In genomic region chr3:16807981-16808380, GRCh38 we compare ENCODE assay signal across 25 cellular contexts.
DNase-seq lines count a peak whose midpoint lies in the region; ATAC-seq, FAIRE-seq and TF ChIP-seq lines count a peak whose summit lies in the region.
"Had no signal": no experiment of that assay in that cellular context is flagged by ENCODE, and none has a peak within 500 bp of the region (broad histone marks: within the 10 kb centered on the region; RNA-seq: fewer than 3 reads in every experiment).

No MANE protein-coding gene starts in this region.

- H3K4me3 ChIP-seq in mucosa of descending colon, result no peak overlapping the region
- H3K4me3 ChIP-seq: right lobe of liver, transverse colon had no signal

- ATAC-seq in mucosa of descending colon (peak; percentile 72), HG03135 (IDR thresholded peaks at IDR 0.05; ENCODE audit: unreplicated experiment) (no peak), SK-N-SH treated with all-trans-retinoic acid at 6 μM for 48 hours (no peak)
- ATAC-seq: activated T-helper 17 cell treated with anti-CD3 and anti-CD28 coated beads, Interleukin-2, amount 50 U/mL, for 72 hours; CD8-positive, alpha-beta T cell; naive thymus-derived CD4-positive, alpha-beta T cell had no signal

- intact Hi-C loops in mucosa of descending colon (cut with DNase I, micrococcal nuclease), result no loop called here

- peaks cover 2% of the 10 kb centered on the region for H3K4me1 Mint-ChIP-seq in progenitor cell of endocrine pancreas (ENCODE audit: low read depth)

- FAIRE-seq in D721Med (lab: Jason Lieb, UNC), result peak; percentile 95
- FAIRE-seq: islet of Langerhans had no signal

- H3K9me3 ChIP-seq in mucosa of descending colon, result no peaks in the 10 kb centered on the region
- H3K9me3 ChIP-seq: right lobe of liver, transverse colon had no signal

- no peaks in the 10 kb centered on the region for H3K36me3 ChIP-seq in mucosa of descending colon (ENCODE audit: low read depth)
- H3K36me3 ChIP-seq: right lobe of liver, transverse colon had no signal

- H3K36me3 Mint-ChIP-seq in progenitor cell of endocrine pancreas (ENCODE audit: insufficient read depth), result no peaks in the 10 kb centered on the region
- H3K36me3 Mint-ChIP-seq: CD8-positive, alpha-beta T cell; naive thymus-derived CD4-positive, alpha-beta T cell had no signal

- H3K9me3 Mint-ChIP-seq in progenitor cell of endocrine pancreas (ENCODE audit: low read depth), result peaks cover 4% of the 10 kb centered on the region
- H3K9me3 Mint-ChIP-seq: activated CD4-positive, alpha-beta memory T cell treated with anti-CD3 and anti-CD28 coated beads, Interleukin-2, amount 10 ng/mL, durations not matched to agents 7 days and 5 days; activated T-helper 17 cell treated with anti-CD3 and anti-CD28 coated beads, Interleukin-2, amount 50 U/mL, for 72 hours; CD8-positive, alpha-beta T cell had no signal

- no peak overlapping the region for H3K4me3 Mint-ChIP-seq in progenitor cell of endocrine pancreas (ENCODE audit: low read depth)
- H3K4me3 Mint-ChIP-seq: activated CD4-positive, alpha-beta memory T cell treated with anti-CD3 and anti-CD28 coated beads, Interleukin-2, amount 10 ng/mL, durations not matched to agents 7 days and 5 days; activated T-helper 17 cell treated with anti-CD3 and anti-CD28 coated beads, Interleukin-2, amount 50 U/mL, for 72 hours; B cell; CD8-positive, alpha-beta T cell; naive thymus-derived CD4-positive, alpha-beta T cell had no signal

- TF ChIP-seq CTCF in D721Med (IDR thresholded peaks at IDR 0.05; ENCODE audit: insufficient read depth, missing control alignments), result no peak
- TF ChIP-seq CTCF in mucosa of descending colon (IDR thresholded peaks at IDR 0.05), result no peak
- no peak for TF ChIP-seq CTCF in progenitor cell of endocrine pancreas (IDR thresholded peaks at IDR 0.05; ENCODE audit: unreplicated experiment)

- DNase-seq in D721Med (ENCODE audit: insufficient read length, low spot score) (no peak), NCI-H2171 (lab: John Stamatoyannopoulos, UW) (peak; percentile 52), cerebellar cortex (ENCODE audit: low spot score) (peak; percentile 90), mucosa of descending colon (peak in 1 of 3 donors; percentile 14), progenitor cell of endocrine pancreas (ENCODE audit: low spot score, unreplicated experiment) (no peak), SIG-M5 treated with dmso at 0.1 percent for 504 hours (lab: John Stamatoyannopoulos, UW; ENCODE audit: unreplicated experiment) (no peak)
- DNase-seq: activated CD4-positive, alpha-beta memory T cell treated with anti-CD3 and anti-CD28 coated beads, Interleukin-2, amount 10 ng/mL, durations not matched to agents 7 days and 5 days; activated CD4-positive, CD25-positive, alpha-beta regulatory T cell treated with anti-CD3 and anti-CD28 coated beads, Interleukin-2, amount 50 U/mL, for 72 hours; activated CD8-positive, alpha-beta memory T cell treated with anti-CD3 and anti-CD28 coated beads, Interleukin-2, amount 50 U/mL, for 48 hours; activated naive CD4-positive, alpha-beta T cell treated with anti-CD3 and anti-CD28 coated beads, Interleukin-2, amount 50 U/mL, for 16 hours; CD8-positive, alpha-beta T cell; head of caudate nucleus; IMR-90; NCI-H1436; NCI-H510A; right lobe of liver; stimulated activated CD4-positive, alpha-beta T cell treated with anti-CD3 and anti-CD28 coated beads, Interleukin-4, amount 100 ng/mL, for 24 hours; T-helper 2 cell; transverse colon had no signal

- no peaks in the 10 kb centered on the region for H3K4me1 ChIP-seq in mucosa of descending colon (ENCODE audit: low read depth)
- H3K4me1 ChIP-seq: right lobe of liver, transverse colon had no signal

- no peak overlapping the region for H3K27ac Mint-ChIP-seq in progenitor cell of endocrine pancreas
- H3K27ac Mint-ChIP-seq: activated CD4-positive, alpha-beta memory T cell treated with anti-CD3 and anti-CD28 coated beads, Interleukin-2, amount 10 ng/mL, durations not matched to agents 7 days and 5 days; activated T-helper 17 cell treated with anti-CD3 and anti-CD28 coated beads, Interleukin-2, amount 50 U/mL, for 72 hours; B cell; CD8-positive, alpha-beta T cell; naive thymus-derived CD4-positive, alpha-beta T cell had no signal

- peaks cover 4% of the 10 kb centered on the region for H3K27me3 Mint-ChIP-seq in progenitor cell of endocrine pancreas
- H3K27me3 Mint-ChIP-seq: activated T-helper 17 cell treated with anti-CD3 and anti-CD28 coated beads, Interleukin-2, amount 50 U/mL, for 72 hours; B cell had no signal

TF ChIP-seq in SK-N-SH treated with all-trans-retinoic acid at 6 μM for 48 hours, 23 proteins besides CTCF, POLR2A, EP300 and RAD21:
- no peak for TF ChIP-seq POU6F1 (CRISPR knock-in tag; IDR thresholded peaks at IDR 0.05; ENCODE audit: borderline replicate concordance, low read depth)
- no peak for TF ChIP-seq ZC3H10 (CRISPR knock-in tag; IDR thresholded peaks at IDR 0.05)
- TF ChIP-seq SNAI2 (CRISPR knock-in tag; IDR thresholded peaks at IDR 0.05), result no peak
- no peak for TF ChIP-seq OSR1 (CRISPR knock-in tag; IDR thresholded peaks at IDR 0.05)
- TF ChIP-seq, protein P1, sequence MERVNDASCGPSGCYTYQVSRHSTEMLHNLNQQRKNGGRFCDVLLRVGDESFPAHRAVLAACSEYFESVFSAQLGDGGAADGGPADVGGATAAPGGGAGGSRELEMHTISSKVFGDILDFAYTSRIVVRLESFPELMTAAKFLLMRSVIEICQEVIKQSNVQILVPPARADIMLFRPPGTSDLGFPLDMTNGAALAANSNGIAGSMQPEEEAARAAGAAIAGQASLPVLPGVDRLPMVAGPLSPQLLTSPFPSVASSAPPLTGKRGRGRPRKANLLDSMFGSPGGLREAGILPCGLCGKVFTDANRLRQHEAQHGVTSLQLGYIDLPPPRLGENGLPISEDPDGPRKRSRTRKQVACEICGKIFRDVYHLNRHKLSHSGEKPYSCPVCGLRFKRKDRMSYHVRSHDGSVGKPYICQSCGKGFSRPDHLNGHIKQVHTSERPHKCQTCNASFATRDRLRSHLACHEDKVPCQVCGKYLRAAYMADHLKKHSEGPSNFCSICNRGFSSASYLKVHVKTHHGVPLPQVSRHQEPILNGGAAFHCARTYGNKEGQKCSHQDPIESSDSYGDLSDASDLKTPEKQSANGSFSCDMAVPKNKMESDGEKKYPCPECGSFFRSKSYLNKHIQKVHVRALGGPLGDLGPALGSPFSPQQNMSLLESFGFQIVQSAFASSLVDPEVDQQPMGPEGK (CRISPR knock-in tag; IDR thresholded peaks at IDR 0.05; ENCODE audit: borderline replicate concordance), result no peak

Comparison
In these comparisons a context has a peak if more than half of its experiments do, and no peak if none do; other contexts are left out.
1. DNase-seq: peak in NCI-H2171 (single experiment) and cerebellar cortex (single experiment); none in D721Med (single experiment), progenitor cell of endocrine pancreas (single experiment) and SIG-M5 treated with dmso at 0.1 percent for 504 hours (single experiment).